8 cellular contexts compared by ENCODE assay signal in the genomic region with DNA sequence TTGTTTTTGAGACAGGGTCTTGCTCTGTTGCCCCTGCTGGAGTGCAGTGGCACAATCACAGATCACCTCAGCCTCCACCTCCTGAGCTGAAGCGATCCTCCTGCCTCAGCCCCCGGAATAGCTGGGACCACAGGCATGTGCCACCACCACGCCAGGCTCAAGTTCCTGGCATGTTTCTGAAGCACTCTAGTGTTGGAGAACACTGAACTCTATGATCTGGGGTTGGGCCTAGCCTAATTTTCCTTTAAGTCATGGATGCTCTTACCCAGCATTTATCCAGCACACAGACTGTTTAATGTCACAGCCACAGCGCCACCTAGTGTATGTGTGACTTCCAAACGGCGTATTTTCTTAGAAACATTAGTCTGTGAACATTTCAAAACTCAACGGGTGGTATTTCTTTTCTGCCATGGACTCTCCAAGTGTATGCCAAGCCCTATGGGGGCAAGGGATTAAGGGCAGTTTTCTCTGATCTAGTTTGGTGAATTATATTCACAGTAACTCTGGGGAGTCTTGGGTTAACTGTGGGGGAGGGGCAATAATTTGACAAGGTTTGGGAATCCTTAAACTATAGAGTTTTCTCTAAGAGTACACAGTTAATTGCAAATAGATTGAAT.
DNase-seq lines count a peak whose midpoint lies in the region; ATAC-seq and TF ChIP-seq lines count a peak whose summit lies in the region.

No MANE protein-coding gene starts in this region.

- no peak overlapping the region for H3K9ac ChIP-seq in liver (ENCODE audit: low read depth in 1 of 2, low read length in 2 of 2)

- H3K9me3 ChIP-seq in liver (ENCODE audit: control insufficient read depth in 4 of 4, low read length in 3 of 4): no peaks in the 10 kb centered on the region

- H3K27ac ChIP-seq in liver (ENCODE audit: low read depth in 1 of 2, low read length in 2 of 2): no peak overlapping the region

- no peaks in the 10 kb centered on the region for H3K27me3 ChIP-seq in liver (ENCODE audit: control insufficient read depth in 4 of 4, insufficient read depth in 4 of 4, low read length in 3 of 4)

- 33% methylated on average over 7 of the region's 7 CpGs for WGBS in liver

- no peaks in the 10 kb centered on the region for H3K36me3 Mint-ChIP-seq in chondrocyte (ENCODE audit: low read depth)

- H3K4me1 ChIP-seq in liver (ENCODE audit: control insufficient read depth in 4 of 4, insufficient read depth in 4 of 4, low read length in 3 of 4): peaks cover 9 to 41% (median 35%) of the 10 kb centered on the region in 4 donors

- peak; percentile 78 for ATAC-seq in GM18868 (IDR thresholded peaks at IDR 0.05; ENCODE audit: unreplicated experiment)
- ATAC-seq in HG03280 (IDR thresholded peaks at IDR 0.05; ENCODE audit: unreplicated experiment): peak; percentile 57

- TF ChIP-seq CTCF in chondrocyte (IDR thresholded peaks at IDR 0.05) (peak; percentile 98), liver (IDR thresholded peaks at IDR 0.05; ENCODE audit: low read depth, low read length, missing input control) (peak; percentile 85)

- no peaks in the 10 kb centered on the region for H3K27me3 Mint-ChIP-seq in chondrocyte (ENCODE audit: low read depth)

- H3K9me3 Mint-ChIP-seq in chondrocyte (ENCODE audit: low read depth): no peaks in the 10 kb centered on the region

- no peaks in the 10 kb centered on the region for H3K36me3 ChIP-seq in liver (ENCODE audit: control insufficient read depth in 4 of 4, insufficient read depth in 3 of 4, low read depth in 1 of 4, low read length in 3 of 4)

- H3K4me3 ChIP-seq in liver (ENCODE audit: low read depth in 1 of 3, low read length in 3 of 3): no peak overlapping the region

- peak overlapping the region; percentile 46 for H3K4me3 Mint-ChIP-seq in chondrocyte (ENCODE audit: unreplicated experiment)

- peak; percentile 98 for TF ChIP-seq RAD21 in liver (IDR thresholded peaks at IDR 0.05)

- H3K4me1 Mint-ChIP-seq in chondrocyte (ENCODE audit: low read depth): peaks cover 7% of the 10 kb centered on the region

- peak; percentile 78 for DNase-seq in AG08395 (ENCODE audit: low spot score)
- peak; percentile 67 for DNase-seq in NCI-H446 treated with DMSO at 0.1 percent for 48 hours (lab: John Stamatoyannopoulos, UW)
- peak; percentile 87 to 92 for DNase-seq in activated CD4-positive, alpha-beta T cell treated with anti-CD3 and anti-CD28 coated beads for 4 hours
- DNase-seq in chondrocyte (ENCODE audit: low spot score): no peak
- DNase-seq in stimulated activated CD4-positive, alpha-beta T cell treated with anti-CD3 and anti-CD28 coated beads, TNF-alpha, amount 100 ng/mL, for 1 hour (ENCODE audit: low read depth in 3 of 3, low spot score in 1 of 3): peak; percentile 56 to 65 (median 61)

- peak overlapping the region; percentile 14 for H3K27ac Mint-ChIP-seq in chondrocyte (ENCODE audit: unreplicated experiment)

TF ChIP-seq in liver, 16 proteins besides CTCF, POLR2A, EP300 and RAD21:
- TF ChIP-seq, protein P1, sequence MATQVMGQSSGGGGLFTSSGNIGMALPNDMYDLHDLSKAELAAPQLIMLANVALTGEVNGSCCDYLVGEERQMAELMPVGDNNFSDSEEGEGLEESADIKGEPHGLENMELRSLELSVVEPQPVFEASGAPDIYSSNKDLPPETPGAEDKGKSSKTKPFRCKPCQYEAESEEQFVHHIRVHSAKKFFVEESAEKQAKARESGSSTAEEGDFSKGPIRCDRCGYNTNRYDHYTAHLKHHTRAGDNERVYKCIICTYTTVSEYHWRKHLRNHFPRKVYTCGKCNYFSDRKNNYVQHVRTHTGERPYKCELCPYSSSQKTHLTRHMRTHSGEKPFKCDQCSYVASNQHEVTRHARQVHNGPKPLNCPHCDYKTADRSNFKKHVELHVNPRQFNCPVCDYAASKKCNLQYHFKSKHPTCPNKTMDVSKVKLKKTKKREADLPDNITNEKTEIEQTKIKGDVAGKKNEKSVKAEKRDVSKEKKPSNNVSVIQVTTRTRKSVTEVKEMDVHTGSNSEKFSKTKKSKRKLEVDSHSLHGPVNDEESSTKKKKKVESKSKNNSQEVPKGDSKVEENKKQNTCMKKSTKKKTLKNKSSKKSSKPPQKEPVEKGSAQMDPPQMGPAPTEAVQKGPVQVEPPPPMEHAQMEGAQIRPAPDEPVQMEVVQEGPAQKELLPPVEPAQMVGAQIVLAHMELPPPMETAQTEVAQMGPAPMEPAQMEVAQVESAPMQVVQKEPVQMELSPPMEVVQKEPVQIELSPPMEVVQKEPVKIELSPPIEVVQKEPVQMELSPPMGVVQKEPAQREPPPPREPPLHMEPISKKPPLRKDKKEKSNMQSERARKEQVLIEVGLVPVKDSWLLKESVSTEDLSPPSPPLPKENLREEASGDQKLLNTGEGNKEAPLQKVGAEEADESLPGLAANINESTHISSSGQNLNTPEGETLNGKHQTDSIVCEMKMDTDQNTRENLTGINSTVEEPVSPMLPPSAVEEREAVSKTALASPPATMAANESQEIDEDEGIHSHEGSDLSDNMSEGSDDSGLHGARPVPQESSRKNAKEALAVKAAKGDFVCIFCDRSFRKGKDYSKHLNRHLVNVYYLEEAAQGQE (IDR thresholded peaks at IDR 0.05): no peak
- TF ChIP-seq, protein P2, sequence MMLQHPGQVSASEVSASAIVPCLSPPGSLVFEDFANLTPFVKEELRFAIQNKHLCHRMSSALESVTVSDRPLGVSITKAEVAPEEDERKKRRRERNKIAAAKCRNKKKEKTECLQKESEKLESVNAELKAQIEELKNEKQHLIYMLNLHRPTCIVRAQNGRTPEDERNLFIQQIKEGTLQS (IDR thresholded peaks at IDR 0.05): no peak
- TF ChIP-seq HNF4A (conservative IDR thresholded peaks at IDR 0.05): peak; percentile 20 to 49
- TF ChIP-seq YY1 (IDR thresholded peaks at IDR 0.05): peak; percentile 17
- TF ChIP-seq RXRA (IDR thresholded peaks at IDR 0.05): peak; percentile 51 to 63
- TF ChIP-seq, protein P3, sequence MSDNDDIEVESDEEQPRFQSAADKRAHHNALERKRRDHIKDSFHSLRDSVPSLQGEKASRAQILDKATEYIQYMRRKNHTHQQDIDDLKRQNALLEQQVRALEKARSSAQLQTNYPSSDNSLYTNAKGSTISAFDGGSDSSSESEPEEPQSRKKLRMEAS (IDR thresholded peaks at IDR 0.05): no peak
- peak; percentile 6 for TF ChIP-seq HNF4G (IDR thresholded peaks at IDR 0.05)
- no peak for TF ChIP-seq TAF1 (conservative IDR thresholded peaks at IDR 0.05)
- TF ChIP-seq SP1 (IDR thresholded peaks at IDR 0.05): peak; percentile 44
- no peak for TF ChIP-seq JUND (IDR thresholded peaks at IDR 0.05)
- no peak for TF ChIP-seq GABPA (IDR thresholded peaks at IDR 0.05 in 1 of 2, conservative IDR thresholded peaks at IDR 0.05 in 1 of 2)
- no peak for TF ChIP-seq FOXA1 (IDR thresholded peaks at IDR 0.05)
- TF ChIP-seq EGR1 (IDR thresholded peaks at IDR 0.05; ENCODE audit: low read depth in 2 of 2): no peak
- no peak for TF ChIP-seq NR2F2 (IDR thresholded peaks at IDR 0.05)
- TF ChIP-seq, protein P4, sequence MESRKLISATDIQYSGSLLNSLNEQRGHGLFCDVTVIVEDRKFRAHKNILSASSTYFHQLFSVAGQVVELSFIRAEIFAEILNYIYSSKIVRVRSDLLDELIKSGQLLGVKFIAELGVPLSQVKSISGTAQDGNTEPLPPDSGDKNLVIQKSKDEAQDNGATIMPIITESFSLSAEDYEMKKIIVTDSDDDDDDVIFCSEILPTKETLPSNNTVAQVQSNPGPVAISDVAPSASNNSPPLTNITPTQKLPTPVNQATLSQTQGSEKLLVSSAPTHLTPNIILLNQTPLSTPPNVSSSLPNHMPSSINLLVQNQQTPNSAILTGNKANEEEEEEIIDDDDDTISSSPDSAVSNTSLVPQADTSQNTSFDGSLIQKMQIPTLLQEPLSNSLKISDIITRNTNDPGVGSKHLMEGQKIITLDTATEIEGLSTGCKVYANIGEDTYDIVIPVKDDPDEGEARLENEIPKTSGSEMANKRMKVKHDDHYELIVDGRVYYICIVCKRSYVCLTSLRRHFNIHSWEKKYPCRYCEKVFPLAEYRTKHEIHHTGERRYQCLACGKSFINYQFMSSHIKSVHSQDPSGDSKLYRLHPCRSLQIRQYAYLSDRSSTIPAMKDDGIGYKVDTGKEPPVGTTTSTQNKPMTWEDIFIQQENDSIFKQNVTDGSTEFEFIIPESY (IDR thresholded peaks at IDR 0.05): no peak
